ENCODE assay signal across 15 cellular contexts in the genomic region with DNA sequence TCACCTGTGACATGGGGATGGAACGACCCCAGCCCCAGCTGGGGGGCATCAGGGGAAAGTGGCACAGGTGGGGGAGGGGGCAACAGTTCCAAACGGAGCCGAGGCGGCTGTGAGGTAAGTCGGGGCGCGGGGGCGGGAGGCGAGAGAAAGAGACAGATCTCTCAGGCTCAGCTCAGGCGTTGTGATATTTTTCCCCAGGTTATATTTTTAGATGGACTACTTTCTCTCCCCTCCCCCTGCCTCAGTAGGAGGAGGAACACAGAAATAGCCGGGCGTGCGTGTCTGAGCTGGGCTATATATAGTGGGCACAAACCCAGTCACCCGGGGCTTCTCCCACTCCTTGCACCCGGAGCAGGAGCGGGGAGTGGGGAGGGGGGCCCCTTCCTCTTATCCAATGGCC.
DNase-seq lines count a peak whose midpoint lies in the region; ATAC-seq lines count a peak whose summit lies in the region.
"Had no signal": no experiment of that assay in that cellular context is flagged by ENCODE, and none has a peak within 500 bp of the region (broad histone marks: within the 10 kb centered on the region; RNA-seq: fewer than 3 reads in every experiment).

No MANE protein-coding gene starts in this region.

- peak; percentile 31 for ATAC-seq in Right ventricle myocardium inferior
- ATAC-seq in right cardiac atrium = no peak
- no peak for ATAC-seq in GM19351 (IDR thresholded peaks at IDR 0.05; ENCODE audit: unreplicated experiment)
- ATAC-seq: GM12878 had no signal

- no peak overlapping the region for H3K9ac ChIP-seq in BLaER1 treated with 17β-estradiol and CSF1 and Interleukin-3, amounts not matched to agents 10 nM and 100 nM

- peak; percentile 37 for DNase-seq in Right ventricle myocardium inferior (ENCODE audit: missing footprints)
- no peak for DNase-seq in right cardiac atrium
- peak; percentile 9 to 81 (median 46) for DNase-seq in head of caudate nucleus
- no peak for DNase-seq in cortex of kidney (lab: John Stamatoyannopoulos, UW)
- DNase-seq: AML-193; C1 segment of cervical spinal cord; CD4-positive, alpha-beta T cell; DMS79 had no signal

- no peaks in the 10 kb centered on the region; a peak in 4 of 22 replicates for H4K20me1 ChIP-seq in BLaER1 treated with 17β-estradiol and CSF1 and Interleukin-3, amounts not matched to agents 10 nM and 100 nM

- H3K4me2 ChIP-seq in BLaER1 treated with 17β-estradiol and CSF1 and Interleukin-3, amounts not matched to agents 10 nM and 100 nM = peak overlapping the region in 6 of 11 experiments; percentile 18 to 49 (median 30); a peak in 10 of 22 replicates
- H3K4me2 ChIP-seq: GM23338 had no signal

- H3K36me3 ChIP-seq in BLaER1 treated with 17β-estradiol and CSF1 and Interleukin-3, amounts not matched to agents 10 nM and 100 nM = no peaks in the 10 kb centered on the region
- H3K36me3 ChIP-seq: HAP-1 had no signal

- H3K27me3 ChIP-seq in right cardiac atrium (ENCODE audit: control insufficient read depth, insufficient read depth) = no peaks in the 10 kb centered on the region
- no peaks in the 10 kb centered on the region for H3K27me3 ChIP-seq in BLaER1 treated with 17β-estradiol and CSF1 and Interleukin-3, amounts not matched to agents 10 nM and 100 nM

- intact Hi-C loops in Right ventricle myocardium inferior (cut with DNase I) = no loop called here
- intact Hi-C loops in right cardiac atrium (cut with DNase I) = no loop called here
- intact Hi-C loops in head of caudate nucleus (cut with DNase I) = no loop called here

- no peak overlapping the region for H3K27ac ChIP-seq in right cardiac atrium (ENCODE audit: low read length)
- no peak overlapping the region for H3K27ac ChIP-seq in BLaER1 treated with 17β-estradiol and CSF1 and Interleukin-3, amounts not matched to agents 10 nM and 100 nM
- peak overlapping the region; percentile 55 for H3K27ac ChIP-seq in temporal lobe (ENCODE audit: low read depth, low read length)
- H3K27ac ChIP-seq: 22Rv1 had no signal

- H3K4me1 ChIP-seq in right cardiac atrium (ENCODE audit: control insufficient read depth, insufficient read depth, low read length) = no peaks in the 10 kb centered on the region
- H3K4me1 ChIP-seq in BLaER1 treated with 17β-estradiol and CSF1 and Interleukin-3, amounts not matched to agents 10 nM and 100 nM = peaks cover 0 to 9% (median 8%) of the 10 kb centered on the region in 10 experiments; a peak in 11 of 20 replicates
- H3K4me1 ChIP-seq: HAP-1 had no signal

- no peak overlapping the region for H3K4me3 ChIP-seq in right cardiac atrium (ENCODE audit: low read length)
- no peak overlapping the region for H3K4me3 ChIP-seq in BLaER1 treated with 17β-estradiol and CSF1 and Interleukin-3, amounts not matched to agents 10 nM and 100 nM
- H3K4me3 ChIP-seq: GM12878, GM23338, HAP-1 had no signal

- H3K9me3 ChIP-seq in right cardiac atrium (ENCODE audit: control insufficient read depth, low read length) = no peaks in the 10 kb centered on the region
- no peaks in the 10 kb centered on the region for H3K9me3 ChIP-seq in BLaER1 treated with 17β-estradiol and CSF1 and Interleukin-3, amounts not matched to agents 10 nM and 100 nM (replicated peaks in 1 of 11)
- H3K9me3 ChIP-seq: HAP-1 had no signal

- WGBS in right cardiac atrium = 53% methylated on average over 16 of the region's 16 CpGs

Comparison
In these comparisons a context has a peak if more than half of its experiments do, and no peak if none do; other contexts are left out.
1. DNase-seq: peak in Right ventricle myocardium inferior (single experiment) and head of caudate nucleus (42 of 42); none in right cardiac atrium (0 of 3) and cortex of kidney (single experiment).